ENCODE assay signal across 1 cellular context in genomic region chr16:87854053-87854906, GRCh38.
TF ChIP-seq lines count a peak whose summit lies in the region.

No MANE protein-coding gene starts in this region.

TF ChIP-seq in K562, 482 proteins besides CTCF, POLR2A, EP300 and RAD21 (continued from another document and continues in another):
- peak; percentile 54 for TF ChIP-seq E2F8 (IDR thresholded peaks at IDR 0.05; ENCODE audit: low read depth, partially characterized antibody)
- peak; percentile 34; the same call in 1 of the 2 replicates for TF ChIP-seq ZNF311 (CRISPR knock-in tag; IDR thresholded peaks at IDR 0.05)
- no peak for TF ChIP-seq HMBOX1 (IDR thresholded peaks at IDR 0.05)
- peak; percentile 88 for TF ChIP-seq ZNF583 (CRISPR knock-in tag; IDR thresholded peaks at IDR 0.05)
- TF ChIP-seq TEAD4 (IDR thresholded peaks at IDR 0.05; ENCODE audit: low read length), result peak; percentile 97
- no peak for TF ChIP-seq TEAD4 (CRISPR knock-in tag; IDR thresholded peaks at IDR 0.05; ENCODE audit: borderline replicate concordance)
- TF ChIP-seq ELF4 (CRISPR knock-in tag; IDR thresholded peaks at IDR 0.05), result peak; percentile 90
- no peak for TF ChIP-seq ZNF695 (CRISPR knock-in tag; IDR thresholded peaks at IDR 0.05)
- no peak for TF ChIP-seq BRF2 (IDR thresholded peaks at IDR 0.05; ENCODE audit: borderline replicate concordance, insufficient read depth, insufficient read length)
- no peak for TF ChIP-seq ZNF655 (CRISPR knock-in tag; IDR thresholded peaks at IDR 0.05)
- TF ChIP-seq SAP30 (IDR thresholded peaks at IDR 0.05; ENCODE audit: borderline replicate concordance, insufficient read depth, low read depth, low read length, poor library complexity, severe bottlenecking), result no peak
- TF ChIP-seq TAF15 (IDR thresholded peaks at IDR 0.05; ENCODE audit: low read depth, low read length), result no peak
- TF ChIP-seq RAD51 (IDR thresholded peaks at IDR 0.05; ENCODE audit: borderline replicate concordance, low read depth), result peak; percentile 55; the same call in 1 of the 2 replicates
- TF ChIP-seq MXI1 (IDR thresholded peaks at IDR 0.05; ENCODE audit: low read depth, low read length), result peak; percentile 45; the same call in 1 of the 2 replicates
- TF ChIP-seq PML (IDR thresholded peaks at IDR 0.05; ENCODE audit: low read length), result peak; percentile 93
- TF ChIP-seq GTF2A2 (tag; IDR thresholded peaks at IDR 0.05), result no peak
- TF ChIP-seq ESRRA (IDR thresholded peaks at IDR 0.05; ENCODE audit: borderline replicate concordance, low read depth), result peak; percentile 76; the same call in 1 of the 2 replicates
- TF ChIP-seq KHSRP (IDR thresholded peaks at IDR 0.05), result peak; percentile 81
- TF ChIP-seq FOXM1 (IDR thresholded peaks at IDR 0.05; ENCODE audit: low read depth), result peak; percentile 89
- TF ChIP-seq FOXM1 (CRISPR knock-in tag; IDR thresholded peaks at IDR 0.05; ENCODE audit: low read depth), result no peak
- TF ChIP-seq TBL1XR1 (IDR thresholded peaks at IDR 0.05; ENCODE audit: low read length in 2 of 2), result peak; percentile 60 to 98; a peak in 3 of 4 replicates
- no peak for TF ChIP-seq PRMT5 (CRISPR knock-in tag; IDR thresholded peaks at IDR 0.05)
- no peak for TF ChIP-seq ARID3B (CRISPR knock-in tag; IDR thresholded peaks at IDR 0.05; ENCODE audit: borderline replicate concordance)
- peak; percentile 99 for TF ChIP-seq CBFA2T3 (IDR thresholded peaks at IDR 0.05)
- peak; percentile 74 for TF ChIP-seq FOXJ2 (tag; IDR thresholded peaks at IDR 0.05)
- no peak for TF ChIP-seq KDM5B (IDR thresholded peaks at IDR 0.05; ENCODE audit: insufficient replicate concordance, low read depth, low read length)
- peak in 1 of 2 experiments; percentile 86; a peak in 2 of 4 replicates for TF ChIP-seq ZNF318 (IDR thresholded peaks at IDR 0.05; ENCODE audit: borderline replicate concordance in 1 of 2, low read depth in 1 of 2)
- no peak for TF ChIP-seq ZNF77 (CRISPR knock-in tag; IDR thresholded peaks at IDR 0.05)
- TF ChIP-seq USF2 (CRISPR knock-in tag; IDR thresholded peaks at IDR 0.05), result no peak
- TF ChIP-seq RREB1 (CRISPR knock-in tag; IDR thresholded peaks at IDR 0.05), result peak; percentile 73; the same call in 1 of the 2 replicates
- no peak for TF ChIP-seq POU5F1 (IDR thresholded peaks at IDR 0.05; ENCODE audit: borderline replicate concordance, low read depth, low read length, partially characterized antibody)
- peak; percentile 42; the same call in 1 of the 2 replicates for TF ChIP-seq ZNF668 (CRISPR knock-in tag; IDR thresholded peaks at IDR 0.05)
- no peak for TF ChIP-seq HNRNPH1 (optimal IDR thresholded peaks at IDR 0.05; ENCODE audit: low read depth, low read length)
